In genomic region chr9:22970434-22970975, GRCh38 we compare ENCODE assay signal across 30 cellular contexts.
"Had no signal": no experiment of that assay in that cellular context is flagged by ENCODE, and none has a peak within 500 bp of the region (broad histone marks: within the 10 kb centered on the region; RNA-seq: fewer than 3 reads in every experiment).

No MANE protein-coding gene starts in this region.

- H3K27ac Mint-ChIP-seq: immature natural killer cell; naive B cell; natural killer cell treated with Interleukin-12 subunit alpha and Interleukin-12 subunit beta and Interleukin-15 and Interleukin-18, amount 100 ng/mL, for 72 hours; progenitor cell of endocrine pancreas; stimulated activated effector memory CD8-positive, alpha-beta T cell treated with anti-CD3 and anti-CD28 coated beads, Interleukin-12 subunit alpha, Interleukin-12 subunit beta, amount 100 ng/mL, for 72 hours; type B pancreatic cell had no signal

- H3K4me1 ChIP-seq: esophagus muscularis mucosa, foreskin keratinocyte, gastroesophageal sphincter, heart left ventricle, lower lobe of right lung, parathyroid adenoma, testis, tibial artery had no signal

- ATAC-seq: foreskin keratinocyte; gastroesophageal sphincter; heart left ventricle; left colon; left ventricle myocardium superior; lower lobe of right lung; natural killer cell treated with Interleukin-12 subunit alpha and Interleukin-12 subunit beta and Interleukin-15 and Interleukin-18, amount 100 ng/mL, for 72 hours; sciatic nerve; stimulated activated effector memory CD8-positive, alpha-beta T cell treated with anti-CD3 and anti-CD28 coated beads, Interleukin-12 subunit alpha, Interleukin-12 subunit beta, amount 100 ng/mL, for 72 hours had no signal

- H3K79me2 ChIP-seq: hepatocyte, parathyroid adenoma had no signal

- H3K36me3 ChIP-seq: esophagus muscularis mucosa, gastroesophageal sphincter, heart left ventricle, lower lobe of right lung, tibial artery had no signal

- H3K9ac ChIP-seq: parathyroid adenoma had no signal

- H3K36me3 Mint-ChIP-seq: immature natural killer cell; naive B cell; natural killer cell treated with Interleukin-12 subunit alpha and Interleukin-12 subunit beta and Interleukin-15 and Interleukin-18, amount 100 ng/mL, for 72 hours; stimulated activated effector memory CD8-positive, alpha-beta T cell treated with anti-CD3 and anti-CD28 coated beads, Interleukin-12 subunit alpha, Interleukin-12 subunit beta, amount 100 ng/mL, for 72 hours; type B pancreatic cell had no signal

- H3K27me3 ChIP-seq: esophagus muscularis mucosa, foreskin keratinocyte, gastroesophageal sphincter, heart left ventricle, hepatocyte, testis, tibial artery had no signal

- H3K4me3 ChIP-seq: coronary artery, esophagus muscularis mucosa, gastroesophageal sphincter, heart left ventricle, hepatocyte, lower lobe of right lung, smooth muscle cell, testis, tibial artery had no signal

- H3K4me2 ChIP-seq: hepatocyte, smooth muscle cell had no signal

- H3K4me1 Mint-ChIP-seq: immature natural killer cell; naive B cell; neural crest cell; stimulated activated effector memory CD8-positive, alpha-beta T cell treated with anti-CD3 and anti-CD28 coated beads, Interleukin-12 subunit alpha, Interleukin-12 subunit beta, amount 100 ng/mL, for 72 hours had no signal

- H2AFZ ChIP-seq: hepatocyte, parathyroid adenoma had no signal

- H3K27ac ChIP-seq: coronary artery, esophagus muscularis mucosa, foreskin keratinocyte, gastroesophageal sphincter, heart left ventricle, hepatocyte, lower lobe of right lung, parathyroid adenoma, testis, tibial artery had no signal

- DNase-seq: dermis blood vessel endothelial cell; effector memory CD4-positive, alpha-beta T cell; foreskin keratinocyte; heart left ventricle; immature natural killer cell; islet precursor cell; kidney glomerular epithelial cell; left colon; left ventricle myocardium superior; lower lobe of right lung; naive B cell; stimulated activated CD4-positive, alpha-beta T cell treated with anti-CD3 and anti-CD28 coated beads, Interleukin-12 subunit alpha, Interleukin-12 subunit beta, amount 100 ng/mL, for 4 hours; stimulated activated CD4-positive, alpha-beta T cell treated with anti-CD3 and anti-CD28 coated beads, Interleukin-1b, Interleukin-23, amount 100 ng/mL, for 48 hours; stimulated activated CD4-positive, alpha-beta T cell treated with anti-CD3 and anti-CD28 coated beads, Interleukin-4, amount 100 ng/mL, for 24 hours; stimulated activated naive CD4-positive, alpha-beta T cell treated with Interleukin-2 at 50 U/mL for 16 hours; substantia nigra; testis; tibial artery had no signal

- H3K9me3 ChIP-seq: esophagus muscularis mucosa, gastroesophageal sphincter, heart left ventricle, lower lobe of right lung, testis, tibial artery had no signal

- H3K27me3 Mint-ChIP-seq: naive B cell; natural killer cell treated with Interleukin-12 subunit alpha and Interleukin-12 subunit beta and Interleukin-15 and Interleukin-18, amount 100 ng/mL, for 72 hours; progenitor cell of endocrine pancreas; type B pancreatic cell had no signal

- H3K4me3 Mint-ChIP-seq: immature natural killer cell; naive B cell; natural killer cell treated with Interleukin-12 subunit alpha and Interleukin-12 subunit beta and Interleukin-15 and Interleukin-18, amount 100 ng/mL, for 72 hours; neural crest cell; stimulated activated effector memory CD8-positive, alpha-beta T cell treated with anti-CD3 and anti-CD28 coated beads, Interleukin-12 subunit alpha, Interleukin-12 subunit beta, amount 100 ng/mL, for 72 hours; type B pancreatic cell had no signal

- H3K9me3 Mint-ChIP-seq: natural killer cell treated with Interleukin-12 subunit alpha and Interleukin-12 subunit beta and Interleukin-15 and Interleukin-18, amount 100 ng/mL, for 72 hours; neural crest cell; type B pancreatic cell had no signal
